ENCODE assay signal across 8 cellular contexts in the genomic region with DNA sequence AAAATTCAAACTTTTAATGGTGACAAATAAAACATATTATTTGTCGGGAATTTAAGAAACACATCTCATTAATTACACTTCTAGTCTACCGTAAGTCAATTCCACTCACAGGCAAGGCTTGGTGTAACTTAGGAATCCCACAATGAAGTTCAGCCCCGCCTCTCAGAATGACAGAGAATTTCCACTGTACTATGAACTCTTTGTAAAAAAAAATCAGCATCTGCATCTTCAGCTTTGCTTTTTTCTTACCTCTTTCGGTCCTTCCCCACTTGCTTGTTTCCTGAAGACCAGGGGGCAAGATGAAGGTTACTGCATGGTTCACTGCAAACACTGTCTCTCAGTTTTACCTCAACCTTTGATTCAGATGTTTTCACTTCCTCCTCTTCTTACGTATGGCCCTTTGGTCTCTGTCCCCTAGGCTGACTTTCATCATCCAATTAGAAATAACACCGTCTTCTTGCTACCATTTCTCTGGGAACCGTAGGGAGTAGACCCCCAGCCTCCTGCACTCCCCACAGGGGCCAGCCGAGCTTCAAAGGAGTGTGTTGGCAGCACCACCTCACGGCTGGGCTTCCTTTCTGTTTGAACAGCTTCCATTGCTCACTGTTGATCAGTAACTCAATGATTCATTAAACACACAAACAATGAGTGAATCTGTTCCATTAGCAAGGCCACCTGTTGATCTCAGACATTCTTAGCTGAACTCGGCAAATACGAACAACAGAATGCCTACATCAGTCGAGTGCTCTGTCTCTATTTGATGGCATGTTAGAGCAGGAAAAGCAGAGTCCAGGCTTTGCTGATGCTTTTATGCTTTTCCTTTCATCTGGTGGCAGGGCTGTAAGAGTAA.
DNase-seq lines count a peak whose midpoint lies in the region; ATAC-seq, FAIRE-seq and TF ChIP-seq lines count a peak whose summit lies in the region.

No MANE protein-coding gene starts in this region.

- H3K79me1 ChIP-seq in H9 (ENCODE audit: insufficient read depth, low read depth, low read length, poor library complexity, severe bottlenecking) = no peaks in the 10 kb centered on the region

- H3K56ac ChIP-seq in H9 (ENCODE audit: insufficient read length, low read depth, low read length) = no peak overlapping the region

- H3K23me2 ChIP-seq in H9 (ENCODE audit: insufficient read length, low read depth, low read length, poor library complexity, severe bottlenecking) = no peaks in the 10 kb centered on the region

- no peaks in the 10 kb centered on the region for H3K36me3 ChIP-seq in Karpas-422 (ENCODE audit: insufficient read depth, low read length)

- H2AK5ac ChIP-seq in H9 (ENCODE audit: insufficient read length, low read length) = no peak overlapping the region

- H3K27me3 ChIP-seq in Karpas-422 (ENCODE audit: low read length) (no peaks in the 10 kb centered on the region), H9 (ENCODE audit: insufficient read depth, low read length) (no peaks in the 10 kb centered on the region; the same call in 1 of the 2 replicates)

- H4K20me1 ChIP-seq in Karpas-422 (ENCODE audit: insufficient read depth, low read depth, low read length) (no peaks in the 10 kb centered on the region), H9 (ENCODE audit: control insufficient read depth, insufficient read depth, insufficient read length) (no peaks in the 10 kb centered on the region)

- H3K36me3 Mint-ChIP-seq in progenitor cell of endocrine pancreas (ENCODE audit: insufficient read depth) = peaks cover 6% of the 10 kb centered on the region
- peaks cover 0 to 2% (median 0%) of the 10 kb centered on the region in 3 experiments; a peak in 2 of 7 replicates for H3K36me3 Mint-ChIP-seq in H9 (ENCODE audit: insufficient read depth in 1 of 3, low read depth in 3 of 3)

- H3K9me3 ChIP-seq in Karpas-422 (ENCODE audit: low read length) (no peaks in the 10 kb centered on the region), H9 (ENCODE audit: control insufficient read depth, low read depth, low read length) (no peaks in the 10 kb centered on the region)

- DNase-seq in H54 (ENCODE audit: insufficient read length, low spot score) (peak; percentile 30), Karpas-422 (peak; percentile 94), astrocyte of the spinal cord (ENCODE audit: low read depth, low spot score) (peak; percentile 87), progenitor cell of endocrine pancreas (ENCODE audit: low spot score, unreplicated experiment) (peak; percentile 25), H9 (no peak), lower leg skin (ENCODE audit: low spot score in 2 of 2) (no peak), posterior cingulate gyrus (no peak)

- TF ChIP-seq POLR2A in GM18505 (IDR thresholded peaks at IDR 0.05; ENCODE audit: borderline replicate concordance, extremely low read depth, insufficient read depth, insufficient read length) (peak; percentile 41), H54 (IDR thresholded peaks at IDR 0.05; ENCODE audit: low read depth, low read length) (no peak), lower leg skin (IDR thresholded peaks at IDR 0.05) (no peak)

- no peak overlapping the region for H3K14ac ChIP-seq in H9 (ENCODE audit: insufficient read depth, low read length)

- in situ Hi-C loops in astrocyte of the spinal cord (cut with HindIII; ENCODE audit: low sequenced_read_pairs) = no loop called here

- no peak overlapping the region for H2BK5ac ChIP-seq in H9 (ENCODE audit: insufficient read length, low read length)

- no peak overlapping the region for H3K4ac ChIP-seq in H9 (ENCODE audit: low read depth, low read length)

- H3K9me3 Mint-ChIP-seq in progenitor cell of endocrine pancreas (ENCODE audit: low read depth) (peaks cover 13% of the 10 kb centered on the region), H9 (peaks cover 2 to 3% of the 10 kb centered on the region in 2 experiments; a peak in 2 of 5 replicates)

- no peak overlapping the region for H4K91ac ChIP-seq in H9 (ENCODE audit: insufficient read length, low read depth, low read length)

- intact Hi-C loops in lower leg skin (cut with DNase I; ENCODE audit: low total_unique reads) (no loop called here), posterior cingulate gyrus (cut with DNase I) (no loop called here)

- peak; percentile 81 for FAIRE-seq in H54 (lab: Jason Lieb, UNC)

- H3K79me2 ChIP-seq in Karpas-422 (ENCODE audit: low read length) = no peaks in the 10 kb centered on the region
- H3K79me2 ChIP-seq in H9 (ENCODE audit: insufficient read depth, low read length) = no peaks in the 10 kb centered on the region

- H2BK12ac ChIP-seq in H9 (ENCODE audit: insufficient read length, low read depth, low read length) = no peak overlapping the region

- no peak overlapping the region for H2BK20ac ChIP-seq in H9 (ENCODE audit: low read depth, low read length, poor library complexity, severe bottlenecking)

- no peak overlapping the region for H2BK15ac ChIP-seq in H9 (ENCODE audit: low read depth, low read length)

- WGBS in H9 (ENCODE audit: extremely low coverage, insufficient read length, low lambda C conversion rate) = no CpG with 5 or more reads among the region's 12 CpGs
- WGBS in lower leg skin, 2 donors = 78% methylated on average over 12 of the region's 12 CpGs

- no peak for TF ChIP-seq CTCF in astrocyte of the spinal cord (IDR thresholded peaks at IDR 0.05; ENCODE audit: low read depth, low read length)
- TF ChIP-seq CTCF in progenitor cell of endocrine pancreas (IDR thresholded peaks at IDR 0.05; ENCODE audit: unreplicated experiment) = peak; percentile 10
- TF ChIP-seq CTCF in H9 (conservative IDR thresholded peaks at IDR 0.05) = no peak
- TF ChIP-seq CTCF in lower leg skin (IDR thresholded peaks at IDR 0.05) = no peak

- H3K4me3 Mint-ChIP-seq in progenitor cell of endocrine pancreas (ENCODE audit: low read depth) (peak overlapping the region; percentile 69), H9 (no peak overlapping the region)

- H3T11ph ChIP-seq in H9 (ENCODE audit: low read length) = no peak overlapping the region

- no peak overlapping the region for H4K8ac ChIP-seq in H9 (replicated peaks; ENCODE audit: insufficient read length, low read depth, low read length)

- no peak overlapping the region for H2BK120ac ChIP-seq in H9 (ENCODE audit: low read depth, low read length, poor library complexity, severe bottlenecking)

- H3K23ac ChIP-seq in H9 (ENCODE audit: insufficient read length, low read depth, low read length) = no peak overlapping the region

- H3K9me2 ChIP-seq in Karpas-422 (replicated peaks; ENCODE audit: insufficient read depth, low read length) = no peaks in the 10 kb centered on the region

- H3K4me1 Mint-ChIP-seq in progenitor cell of endocrine pancreas (ENCODE audit: low read depth) = peaks cover 23% of the 10 kb centered on the region
- peaks cover 7 to 10% of the 10 kb centered on the region in 2 experiments for H3K4me1 Mint-ChIP-seq in H9

- no peak overlapping the region for H3K18ac ChIP-seq in H9 (ENCODE audit: insufficient read length, low read depth, low read length)

- peaks cover 36% of the 10 kb centered on the region for H3K4me1 ChIP-seq in Karpas-422 (ENCODE audit: low read length)
- no peaks in the 10 kb centered on the region for H3K4me1 ChIP-seq in H9 (ENCODE audit: insufficient read depth, low read length)

- H3K27ac ChIP-seq in Karpas-422 (ENCODE audit: low read length) (peak overlapping the region; percentile 82), H9 (ENCODE audit: insufficient read length, low read depth, low read length) (no peak overlapping the region)

- peak overlapping the region; percentile 88 for H2AFZ ChIP-seq in Karpas-422 (ENCODE audit: low read length)
- H2AFZ ChIP-seq in H9 (ENCODE audit: low read length) = no peak overlapping the region

- H3K4me3 ChIP-seq in Karpas-422 (ENCODE audit: low read length) = peak overlapping the region; percentile 56
- no peak overlapping the region for H3K4me3 ChIP-seq in astrocyte of the spinal cord (ENCODE audit: low read depth, low read length)
- H3K4me3 ChIP-seq in lower leg skin (ENCODE audit: low read depth, poor library complexity, severe bottlenecking) = no peak overlapping the region

- peak overlapping the region; percentile 77 for H3K4me2 ChIP-seq in Karpas-422 (ENCODE audit: low read depth, low read length, poor library complexity, severe bottlenecking)
- H3K4me2 ChIP-seq in H9 (ENCODE audit: insufficient read depth, insufficient read length, low read length) = no peak overlapping the region

- H3K27me3 Mint-ChIP-seq in progenitor cell of endocrine pancreas (no peaks in the 10 kb centered on the region), H9 (ENCODE audit: low read depth) (no peaks in the 10 kb centered on the region; the same call in 1 of the 2 replicates)

- H3K9ac ChIP-seq in Karpas-422 (ENCODE audit: low read length) (peak overlapping the region; percentile 37), H9 (ENCODE audit: extremely low read depth, insufficient read length, low read length) (no peak overlapping the region)

- H3K27ac Mint-ChIP-seq in progenitor cell of endocrine pancreas = peak overlapping the region; percentile 98
- H3K27ac Mint-ChIP-seq in H9 = peak overlapping the region in 1 of 3 experiments; percentile 75; a peak in 1 of 7 replicates

- peak; percentile 97 for ATAC-seq in GM18505 (IDR thresholded peaks at IDR 0.05; ENCODE audit: unreplicated experiment)

- H4K5ac ChIP-seq in H9 (ENCODE audit: insufficient read length, low read depth, low read length) = no peak overlapping the region

Comparison
In these comparisons a context has a peak if more than half of its experiments do, and no peak if none do; other contexts are left out.
1. DNase-seq: peak in H54 (single experiment), Karpas-422 (single experiment), astrocyte of the spinal cord (single experiment) and progenitor cell of endocrine pancreas (single experiment); none in H9 (single experiment), lower leg skin (0 of 2) and posterior cingulate gyrus (0 of 10).